Comparison of ENCODE assay signal across 8 cellular contexts in the genomic region with DNA sequence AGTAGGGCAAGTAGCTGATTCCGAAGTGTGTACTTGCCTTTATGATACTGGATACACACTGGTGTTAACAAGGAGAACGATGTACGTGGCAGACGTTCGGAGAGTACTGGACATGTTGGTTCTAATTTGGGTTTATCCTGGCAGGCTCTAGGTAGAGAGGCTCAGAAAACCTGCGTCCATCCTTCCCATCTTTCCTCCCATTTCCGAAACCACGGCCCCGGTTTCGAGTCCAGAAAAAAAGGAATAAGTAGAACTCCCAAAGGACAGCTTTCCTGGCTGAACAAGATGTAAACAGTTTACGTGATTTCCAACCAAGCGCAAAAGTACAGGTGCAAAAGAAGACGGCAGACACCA. TPM values are rescaled to one million over a fixed set of nuclear protein-coding genes. Genes with fewer than 3 reads are reported as not detected.
DNase-seq lines count a peak whose midpoint lies in the region; ATAC-seq, FAIRE-seq and TF ChIP-seq lines count a peak whose summit lies in the region.

No MANE protein-coding gene starts in this region.

- peaks cover 22% of the 10 kb centered on the region for H3K4me1 ChIP-seq in A549
- H3K4me1 ChIP-seq in transverse colon: peaks cover 10 to 32% (median 20%) of the 10 kb centered on the region in 4 donors

- CTCF ChIA-PET in A549 (lab: Yijun Ruan, JAX): interaction anchor here (0.9 to 1.6 kb wide), 3 partner anchors 11 to 293 kb away, joined by 3 to 4 read pairs (median 3); no protein-coding TSS in a partner anchor

- H3K4me2 ChIP-seq in A549: peak overlapping the region; percentile 96

- H3K9me3 ChIP-seq in A549 (no peaks in the 10 kb centered on the region), transverse colon (no peaks in the 10 kb centered on the region)

- in situ Hi-C loops in astrocyte of the cerebellum (cut with HindIII; ENCODE audit: low sequenced_read_pairs) (no loop called here), transverse colon (cut with MboI; ENCODE audit: low pct_ligation_motif_present in 1 of 4, low pct_unique_long_range_greater_than_20kb in 1 of 4, low sequenced_read_pairs in 3 of 4) (no loop called here)

- WGBS in A549 (ENCODE audit: missing lambda C conversion rate): 3% methylated on average over 13 of the region's 13 CpGs
- 2 to 8% methylated on average over 2 to 13 of the region's 13 CpGs for WGBS in transverse colon (ENCODE audit: low coverage in 1 of 2), 2 donors

- intact Hi-C loops in transverse colon (cut with DNase I; ENCODE audit: low total_unique reads): no loop called here

- TF ChIP-seq EP300 in A549 (IDR thresholded peaks at IDR 0.05): no peak
- TF ChIP-seq EP300 in transverse colon (IDR thresholded peaks at IDR 0.05; ENCODE audit: low read depth): no peak

- no peaks in the 10 kb centered on the region for H3K27me3 ChIP-seq in transverse colon

- H3K4me3 ChIP-seq in A549 (peak overlapping the region; percentile 86), astrocyte of the cerebellum (ENCODE audit: low read depth, low read length) (peak overlapping the region; percentile 88), transverse colon (peak overlapping the region; percentile 67 to 96 (median 86))

- FAIRE-seq in A549 (lab: Jason Lieb, UNC): no peak

- H3K27ac ChIP-seq in A549 (peak overlapping the region; percentile 88 to 92), transverse colon (peak overlapping the region; percentile 84 to 88 (median 86))

- H3K36me3 ChIP-seq in transverse colon: no peaks in the 10 kb centered on the region

- TF ChIP-seq CTCF in A549 (IDR thresholded peaks at IDR 0.05): no peak
- no peak for TF ChIP-seq CTCF in astrocyte of the cerebellum (IDR thresholded peaks at IDR 0.05; ENCODE audit: low read depth, low read length, missing control alignments)
- no peak for TF ChIP-seq CTCF in transverse colon (IDR thresholded peaks at IDR 0.05)

- ATAC-seq in A549: peak; percentile 17 to 42; a peak in 3 of 6 replicates
- ATAC-seq in GM19372 (IDR thresholded peaks at IDR 0.05; ENCODE audit: low read depth, unreplicated experiment): peak; percentile 18
- peak; percentile 24 for ATAC-seq in HG03378 (IDR thresholded peaks at IDR 0.05; ENCODE audit: unreplicated experiment)
- ATAC-seq in left lobe of liver: peak; percentile 28

- DNase-seq in A549 (ENCODE audit: low read depth in 1 of 2, low spot score in 1 of 2) (peak in 1 of 2 experiments; percentile 3), astrocyte of the cerebellum (ENCODE audit: low read depth) (no peak), left lobe of liver (ENCODE audit: low spot score) (no peak), transverse colon (no peak), amygdala (lab: John Stamatoyannopoulos, UW) (no peak), NCI-H524 treated with DMSO at 0.1 percent for 48 hours (lab: John Stamatoyannopoulos, UW) (no peak)

- no peak for TF ChIP-seq RAD21 in A549 (conservative IDR thresholded peaks at IDR 0.05 in 1 of 2, IDR thresholded peaks at IDR 0.05 in 1 of 2)

- POLR2A ChIA-PET in A549 (lab: Yijun Ruan, JAX): interaction anchor here (0.9 to 1.0 kb wide), 2 partner anchors 11 to 55 kb away, joined by 3 to 5 read pairs; partner anchors contain the start of gene TMEM33

- TF ChIP-seq POLR2A in A549 (IDR thresholded peaks at IDR 0.05; ENCODE audit: low read length) (no peak), transverse colon (IDR thresholded peaks at IDR 0.05) (no peak)

TF ChIP-seq in A549, 52 proteins besides CTCF, POLR2A, EP300 and RAD21:
- TF ChIP-seq TFCP2L1 (CRISPR knock-in tag; IDR thresholded peaks at IDR 0.05) (no peak), FOXS1 (CRISPR knock-in tag; IDR thresholded peaks at IDR 0.05) (no peak), EHMT2 (IDR thresholded peaks at IDR 0.05; ENCODE audit: low read depth) (no peak), ELK1 (IDR thresholded peaks at IDR 0.05; ENCODE audit: low read depth, low read length) (no peak), FOSL2 (IDR thresholded peaks at IDR 0.05) (no peak), FOSL2 (CRISPR knock-in tag; IDR thresholded peaks at IDR 0.05) (no peak), KDM5A (IDR thresholded peaks at IDR 0.05) (no peak), JUNB (IDR thresholded peaks at IDR 0.05) (no peak), CHD2 (IDR thresholded peaks at IDR 0.05; ENCODE audit: low read length, partially characterized antibody) (no peak), HEYL (CRISPR knock-in tag; IDR thresholded peaks at IDR 0.05) (no peak), BHLHE40 (IDR thresholded peaks at IDR 0.05; ENCODE audit: low read depth, low read length) (no peak), PHF8 (IDR thresholded peaks at IDR 0.05; ENCODE audit: borderline replicate concordance, low read depth) (no peak)
- TF ChIP-seq, protein P1, sequence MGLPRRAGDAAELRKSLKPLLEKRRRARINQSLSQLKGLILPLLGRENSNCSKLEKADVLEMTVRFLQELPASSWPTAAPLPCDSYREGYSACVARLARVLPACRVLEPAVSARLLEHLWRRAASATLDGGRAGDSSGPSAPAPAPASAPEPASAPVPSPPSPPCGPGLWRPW (IDR thresholded peaks at IDR 0.05): no peak
- TF ChIP-seq, protein P2, sequence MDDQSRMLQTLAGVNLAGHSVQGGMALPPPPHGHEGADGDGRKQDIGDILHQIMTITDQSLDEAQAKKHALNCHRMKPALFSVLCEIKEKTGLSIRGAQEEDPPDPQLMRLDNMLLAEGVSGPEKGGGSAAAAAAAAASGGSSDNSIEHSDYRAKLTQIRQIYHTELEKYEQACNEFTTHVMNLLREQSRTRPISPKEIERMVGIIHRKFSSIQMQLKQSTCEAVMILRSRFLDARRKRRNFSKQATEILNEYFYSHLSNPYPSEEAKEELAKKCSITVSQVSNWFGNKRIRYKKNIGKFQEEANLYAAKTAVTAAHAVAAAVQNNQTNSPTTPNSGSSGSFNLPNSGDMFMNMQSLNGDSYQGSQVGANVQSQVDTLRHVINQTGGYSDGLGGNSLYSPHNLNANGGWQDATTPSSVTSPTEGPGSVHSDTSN (IDR thresholded peaks at IDR 0.05): no peak
TF ChIP-seq in A549: peak in this region for 0.

RNA-seq across cellular contexts. Expression of gene SLC30A9, which starts 0.3 kb away (rescaled TPM):
- 41.9 and 57.6 TPM in 2 replicates for polyA plus RNA-seq in A549 (2011; rRNA removed)
- polyA plus RNA-seq in A549 (2012; cell fraction: cytosol; rRNA removed): 12.8 and 14.4 TPM in 2 replicates
- polyA plus RNA-seq in A549 (2012; cell fraction: nucleus; rRNA removed): 7.6 and 9.2 TPM in 2 replicates
- polyA plus RNA-seq in A549 (2017; fragmentation: RNase III; extraction: RNeasy Plus Mini Kit Qiagen cat#74134 plus additional on column Dnase treatment): 27.3 to 28.8 TPM (median 28.7 TPM) in 3 replicates
- polyA minus RNA-seq in A549 (2011; rRNA and poly(A)+ RNA removed): 19.0 and 25.7 TPM in 2 replicates
- total RNA-seq in left lobe of liver: 22.4 TPM
- total RNA-seq in transverse colon: 10 to 100 TPM; 42.6 to 59.8 (median 47.9) TPM

RNA-seq across cellular contexts. Expression of gene DCAF4L1, which starts 8.4 kb away (rescaled TPM):
- polyA plus RNA-seq in A549 (2011; rRNA removed) (0.13 and 0.14 TPM in 2 replicates), A549 (2017; fragmentation: RNase III; extraction: RNeasy Plus Mini Kit Qiagen cat#74134 plus additional on column Dnase treatment) (0.12 to 0.20 TPM (median 0.13 TPM) in 3 replicates)
- polyA plus RNA-seq in A549 (2012; cell fraction: cytosol; rRNA removed): 0.05 and 0.07 TPM in 2 replicates
- polyA plus RNA-seq in A549 (2012; cell fraction: nucleus; rRNA removed): 0.38 and 0.43 TPM in 2 replicates
- polyA minus RNA-seq in A549 (2011; rRNA and poly(A)+ RNA removed): 0.12 and 0.15 TPM in 2 replicates
- total RNA-seq in left lobe of liver (0.13 TPM), transverse colon (under 1 TPM in 2 of 4 donors, not detected in 2; 0.14 to 0.32 TPM)

RNA-seq across cellular contexts. Expression of gene TMEM33, which starts 54.8 kb away (rescaled TPM):
- 73.4 and 88.4 TPM in 2 replicates for polyA plus RNA-seq in A549 (2011; rRNA removed)
- polyA plus RNA-seq in A549 (2012; cell fraction: cytosol; rRNA removed): 28.8 and 34.6 TPM in 2 replicates
- 35.8 and 55.8 TPM in 2 replicates for polyA plus RNA-seq in A549 (2012; cell fraction: nucleus; rRNA removed)
- polyA plus RNA-seq in A549 (2017; fragmentation: RNase III; extraction: RNeasy Plus Mini Kit Qiagen cat#74134 plus additional on column Dnase treatment): 29.0 to 32.7 TPM (median 29.1 TPM) in 3 replicates
- polyA minus RNA-seq in A549 (2011; rRNA and poly(A)+ RNA removed): 163 and 181 TPM in 2 replicates
- 49.3 TPM for total RNA-seq in left lobe of liver
- total RNA-seq in transverse colon: 10 to 100 TPM; 41.8 to 59.3 (median 54.9) TPM
